ENCODE assay signal across 12 cellular contexts in the genomic region with DNA sequence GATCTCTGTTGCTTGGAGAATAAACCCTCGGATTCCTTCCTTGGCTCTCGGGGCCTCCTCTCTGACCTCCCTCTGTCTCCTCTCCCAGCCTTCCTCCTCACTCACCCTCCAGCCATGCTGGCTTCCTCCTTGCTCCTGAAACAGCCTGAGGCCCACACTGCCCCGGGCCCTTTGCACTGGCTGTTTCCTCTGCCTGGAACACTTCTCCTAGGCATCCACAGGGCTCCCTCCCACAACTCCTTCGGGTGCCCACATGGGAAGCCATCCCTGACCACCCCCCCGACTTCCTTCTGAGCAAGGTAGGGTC.
A peak's percentile ranks its signal among the peaks of the same experiment; 100 is the strongest.
DNase-seq lines count a peak whose midpoint lies in the region; ATAC-seq and TF ChIP-seq lines count a peak whose summit lies in the region.
"Had no signal": no experiment of that assay in that cellular context is flagged by ENCODE, and none has a peak within 500 bp of the region (broad histone marks: within the 10 kb centered on the region; RNA-seq: fewer than 3 reads in every experiment).

No MANE protein-coding gene starts in this region.

- H3K9me3 ChIP-seq in Caco-2 (no peaks in the 10 kb centered on the region), right lobe of liver (no peaks in the 10 kb centered on the region), gastrocnemius medialis (no peaks in the 10 kb centered on the region)

- H3K36me3 ChIP-seq in Caco-2 (ENCODE audit: control insufficient read depth, insufficient read depth, low read length) (no peaks in the 10 kb centered on the region), right lobe of liver (no peaks in the 10 kb centered on the region), gastrocnemius medialis (no peaks in the 10 kb centered on the region)

- peaks cover 33% of the 10 kb centered on the region for H3K4me1 ChIP-seq in Caco-2
- peaks cover 0 to 25% (median 14%) of the 10 kb centered on the region in 4 donors for H3K4me1 ChIP-seq in right lobe of liver
- peaks cover 41 to 50% of the 10 kb centered on the region in 2 donors for H3K4me1 ChIP-seq in gastrocnemius medialis

- H3K4me3 ChIP-seq in Caco-2 (ENCODE audit: low read depth, low read length) = no peak overlapping the region
- no peak overlapping the region for H3K4me3 ChIP-seq in right lobe of liver
- H3K4me3 ChIP-seq in gastrocnemius medialis = no peak overlapping the region
- H3K4me3 ChIP-seq: PC-9 had no signal

- BruUV-seq in Caco-2 (replicated peaks; lab: Mats Ljungman, UMichigan) (no TSS peak), MCF 10A (replicated peaks; lab: Mats Ljungman, UMichigan) (no TSS peak)

- ATAC-seq in right lobe of liver (peak in 1 of 4 donors; percentile 0), gastrocnemius medialis (peak in 1 of 2 donors; percentile 25)

- no peaks in the 10 kb centered on the region for H3K27me3 Mint-ChIP-seq in Caco-2 (ENCODE audit: insufficient read depth, unreplicated experiment)
- H3K27me3 Mint-ChIP-seq in MCF 10A (ENCODE audit: insufficient read depth, unreplicated experiment) = no peaks in the 10 kb centered on the region

- 76% methylated on average over 5 of the region's 5 CpGs for WGBS in right lobe of liver (ENCODE audit: insufficient coverage, low coverage, low lambda C conversion rate, missing lambda C conversion rate)

- H3K27ac Mint-ChIP-seq in Caco-2 (ENCODE audit: unreplicated experiment) (peak overlapping the region; percentile 5), MCF 10A (ENCODE audit: low read depth, unreplicated experiment) (peak overlapping the region; percentile 23)
- H3K27ac Mint-ChIP-seq: activated T-helper 1 cell treated with anti-CD3 and anti-CD28 coated beads, Interleukin-12 subunit alpha, Interleukin-12 subunit beta, Interleukin-2, Interleukin-4 antibody, amounts not matched to agents 30 ng/mL and 10 ng/mL and 1 ng/mL, durations not matched to agents 14 hours and 24 hours and 36 hours; nephron progenitor cell had no signal

- TF ChIP-seq POLR2A in right lobe of liver (IDR thresholded peaks at IDR 0.05) (no peak), gastrocnemius medialis (IDR thresholded peaks at IDR 0.05) (no peak)

- H3K36me3 Mint-ChIP-seq in Caco-2 (ENCODE audit: insufficient read depth, unreplicated experiment) (no peaks in the 10 kb centered on the region), MCF 10A (ENCODE audit: insufficient read depth, unreplicated experiment) (peaks cover 6% of the 10 kb centered on the region)

- POLR2A ChIA-PET in Caco-2 (lab: Charles Lee) = no interaction called here
- POLR2A ChIA-PET in MCF 10A (lab: Yijun Ruan, JAX) = no interaction called here

- CTCF ChIA-PET in Caco-2 (lab: Charles Lee) = no interaction called here
- CTCF ChIA-PET in MCF 10A (lab: Yijun Ruan, JAX) = no interaction called here

- H3K27me3 ChIP-seq in Caco-2 (replicated peaks; ENCODE audit: control insufficient read depth, insufficient read depth, low read length) (no peaks in the 10 kb centered on the region), right lobe of liver (no peaks in the 10 kb centered on the region), gastrocnemius medialis (no peaks in the 10 kb centered on the region)

- no peak for TF ChIP-seq CTCF in Caco-2 (IDR thresholded peaks at IDR 0.05; ENCODE audit: insufficient read depth in 1 of 2, low read depth in 1 of 2, low read length in 1 of 2, severe bottlenecking in 1 of 2, unreplicated experiment in 1 of 2)
- TF ChIP-seq CTCF in MCF 10A (IDR thresholded peaks at IDR 0.05; ENCODE audit: unreplicated experiment) = no peak
- TF ChIP-seq CTCF in right lobe of liver (IDR thresholded peaks at IDR 0.05) = no peak
- no peak for TF ChIP-seq CTCF in gastrocnemius medialis (IDR thresholded peaks at IDR 0.05 in 4 of 5, conservative IDR thresholded peaks at IDR 0.05 in 1 of 5)

- intact Hi-C loops in Caco-2 (cut with micrococcal nuclease; ENCODE audit: unreplicated experiment) (loop anchor here (5.0 kb wide), 1 partner anchor 184 kb away; no protein-coding TSS in a partner anchor), MCF 10A (cut with micrococcal nuclease) (loop anchor here (2.0 kb wide), 1 partner anchor 182 kb away; no protein-coding TSS in a partner anchor), right lobe of liver (cut with DNase I) (no loop called here), gastrocnemius medialis (cut with DNase I; ENCODE audit: low total_unique reads) (loop anchor here (1.0 to 5.0 kb wide), 5 partner anchors 26 to 182 kb away; a partner anchor contains a TSS)

- H3K27ac ChIP-seq in right lobe of liver = peak overlapping the region; percentile 44 to 63 (median 59)
- peak overlapping the region; percentile 87 to 96 (median 92) for H3K27ac ChIP-seq in gastrocnemius medialis
- H3K27ac ChIP-seq: PC-9 had no signal

- H3K4me1 Mint-ChIP-seq in Caco-2 (ENCODE audit: low read depth, unreplicated experiment) = peaks cover 14% of the 10 kb centered on the region
- peaks cover 20% of the 10 kb centered on the region for H3K4me1 Mint-ChIP-seq in MCF 10A (ENCODE audit: insufficient read depth, unreplicated experiment)

- H3K9me3 Mint-ChIP-seq in Caco-2 (ENCODE audit: unreplicated experiment) (no peaks in the 10 kb centered on the region), MCF 10A (ENCODE audit: unreplicated experiment) (no peaks in the 10 kb centered on the region)
- H3K9me3 Mint-ChIP-seq: activated T-helper 1 cell treated with anti-CD3 and anti-CD28 coated beads, Interleukin-12 subunit alpha, Interleukin-12 subunit beta, Interleukin-2, Interleukin-4 antibody, amounts not matched to agents 30 ng/mL and 10 ng/mL and 1 ng/mL, durations not matched to agents 14 hours and 24 hours and 36 hours; nephron progenitor cell had no signal

- in situ Hi-C loops in gastrocnemius medialis (cut with MboI; ENCODE audit: low sequenced_read_pairs in 4 of 4) = loop anchor here in 2 of 4 donors (10.0 to 25.0 kb wide), 3 partner anchors 84 to 184 kb away; a partner anchor contains a TSS

- DNase-seq in Caco-2 = no peak
- DNase-seq in MCF 10A (ENCODE audit: unreplicated experiment) = no peak
- DNase-seq in right lobe of liver = peak in 1 of 3 donors; percentile 53
- no peak for DNase-seq in gastrocnemius medialis
- DNase-seq in dermis blood vessel endothelial cell = no peak
- no peak for DNase-seq in activated T-cell treated with anti-CD3 and anti-CD28 coated beads, Interleukin-2, amount 50 U/mL, for 1 hour
- DNase-seq in NCI-H1105 treated with DMSO at 0.1 percent for 48 hours (lab: John Stamatoyannopoulos, UW) = no peak
- DNase-seq in foreskin melanocyte = no peak
- DNase-seq: activated CD4-positive, alpha-beta T cell treated with anti-CD3 and anti-CD28 coated beads for 48 hours; nephron progenitor cell had no signal

- H3K4me3 Mint-ChIP-seq in Caco-2 (ENCODE audit: unreplicated experiment) (no peak overlapping the region), MCF 10A (ENCODE audit: unreplicated experiment) (no peak overlapping the region)
- H3K4me3 Mint-ChIP-seq: activated T-helper 1 cell treated with anti-CD3 and anti-CD28 coated beads, Interleukin-12 subunit alpha, Interleukin-12 subunit beta, Interleukin-2, Interleukin-4 antibody, amounts not matched to agents 30 ng/mL and 10 ng/mL and 1 ng/mL, durations not matched to agents 14 hours and 24 hours and 36 hours; nephron progenitor cell had no signal

Comparison
In these comparisons a context has a peak if more than half of its experiments do, and no peak if none do; other contexts are left out.
1. intact Hi-C loops: an anchor here in Caco-2 (5.0 kb wide), MCF 10A (2.0 kb wide) and gastrocnemius medialis (1.0 to 5.0 kb wide); none called in right lobe of liver.